Comparison of ENCODE assay signal across 19 cellular contexts in genomic region chr12:59624732-59625455, GRCh38. TPM values are rescaled to one million over a fixed set of nuclear protein-coding genes. Genes with fewer than 3 reads are reported as not detected.
DNase-seq lines count a peak whose midpoint lies in the region; ATAC-seq and TF ChIP-seq lines count a peak whose summit lies in the region.
"Had no signal": no experiment of that assay in that cellular context is flagged by ENCODE, and none has a peak within 500 bp of the region (broad histone marks: within the 10 kb centered on the region; RNA-seq: fewer than 3 reads in every experiment).

No MANE protein-coding gene starts in this region.

- DNase-seq in NCI-H2171 treated with DMSO at 0.1 percent for 48 hours (lab: John Stamatoyannopoulos, UW) (peak; percentile 52), NCI-H2171 (lab: John Stamatoyannopoulos, UW) (no peak), adipocyte (ENCODE audit: low read depth) (peak; percentile 43), fibroblast of mammary gland (ENCODE audit: low read depth) (peak; percentile 11), renal cortical epithelial cell (ENCODE audit: low read depth) (peak; percentile 59), Right ventricle myocardium superior (no peak), globus pallidus (ENCODE audit: low spot score) (no peak)
- DNase-seq: 8988T; Calu3; CD8-positive, alpha-beta memory T cell; DMS53; GF-D8; KG1; NCI-H1105; NCI-H2029 treated with DMSO at 0.1 percent for 48 hours; NCI-H524 treated with DMSO at 0.1 percent for 48 hours had no signal

- no peak overlapping the region for H3K9ac ChIP-seq in adipocyte (ENCODE audit: low read length)

- H3K27me3 ChIP-seq in adipocyte (replicated peaks; ENCODE audit: control insufficient read depth, insufficient read depth, low read length), result no peaks in the 10 kb centered on the region

- peaks cover 13% of the 10 kb centered on the region for H3K4me1 ChIP-seq in adipocyte (ENCODE audit: control insufficient read depth, insufficient read depth, low read length)
- H3K4me1 ChIP-seq: HAP-1 had no signal

- H3K4me3 ChIP-seq in adipocyte (ENCODE audit: low read length), result no peak overlapping the region
- no peak overlapping the region for H3K4me3 ChIP-seq in fibroblast of mammary gland (ENCODE audit: control insufficient read depth, low read depth, low read length)
- H3K4me3 ChIP-seq: HAP-1 had no signal

- ATAC-seq in Right ventricle myocardium superior (ENCODE audit: poor library complexity) (no peak), HG03571 (IDR thresholded peaks at IDR 0.05; ENCODE audit: unreplicated experiment) (no peak)
- ATAC-seq: Right ventricle myocardium inferior had no signal

- no peaks in the 10 kb centered on the region for H3K36me3 ChIP-seq in adipocyte (ENCODE audit: control insufficient read depth, insufficient read depth, low read length, severe bottlenecking)
- H3K36me3 ChIP-seq: HAP-1 had no signal

- H3K9me3 ChIP-seq in adipocyte (ENCODE audit: control insufficient read depth, low read length), result no peaks in the 10 kb centered on the region
- H3K9me3 ChIP-seq: HAP-1 had no signal

- no peak for TF ChIP-seq CTCF in fibroblast of mammary gland (conservative IDR thresholded peaks at IDR 0.05; ENCODE audit: control insufficient read depth, insufficient read depth, low read depth, low read length)

- intact Hi-C loops in Right ventricle myocardium superior (cut with DNase I), result no loop called here

RNA-seq across cellular contexts. Expression of gene SLC16A7, which starts 29.1 kb away (rescaled TPM):
- 11.5 and 59.0 TPM in 2 replicates for total RNA-seq in renal cortical epithelial cell
- 108 TPM for total RNA-seq in Right ventricle myocardium superior

Comparison
In these comparisons a context has a peak if more than half of its experiments do, and no peak if none do; other contexts are left out.
1. DNase-seq: peak in NCI-H2171 treated with DMSO at 0.1 percent for 48 hours (single experiment), adipocyte (single experiment), fibroblast of mammary gland (single experiment) and renal cortical epithelial cell (single experiment); none in NCI-H2171 (single experiment), Right ventricle myocardium superior (single experiment) and globus pallidus (single experiment).